8 cellular contexts compared by ENCODE assay signal in genomic region chr17:2709173-2709661, GRCh38. TPM values are rescaled to one million over a fixed set of nuclear protein-coding genes. Genes with fewer than 3 reads are reported as not detected.
DNase-seq lines count a peak whose midpoint lies in the region; ATAC-seq, FAIRE-seq and TF ChIP-seq lines count a peak whose summit lies in the region.

No MANE protein-coding gene starts in this region.

- TF ChIP-seq CTCF in A673 (conservative IDR thresholded peaks at IDR 0.05; ENCODE audit: low read depth, low read length) = no peak
- no peak for TF ChIP-seq CTCF in keratinocyte (optimal IDR thresholded peaks at IDR 0.05 in 1 of 3, IDR thresholded peaks at IDR 0.05 in 1 of 3, conservative IDR thresholded peaks at IDR 0.05 in 1 of 3; ENCODE audit: extremely low read depth in 1 of 3, insufficient read depth in 2 of 3, low read length in 3 of 3)
- TF ChIP-seq CTCF in tibial nerve (IDR thresholded peaks at IDR 0.05) = no peak

- DNase-seq in A673 (ENCODE audit: low spot score) (no peak), SK-N-MC (ENCODE audit: low read depth, low spot score) (no peak), keratinocyte (ENCODE audit: low read depth, low spot score) (peak; percentile 46), tibial nerve (ENCODE audit: low spot score in 2 of 2) (no peak), NCI-H146 (lab: John Stamatoyannopoulos, UW) (no peak), NCI-H2171 (lab: John Stamatoyannopoulos, UW) (no peak)

- H3K9ac ChIP-seq in SK-N-MC (ENCODE audit: insufficient read length) (peak overlapping the region; percentile 93), keratinocyte (ENCODE audit: control insufficient read depth, extremely low read depth, insufficient read depth, low read length) (peak overlapping the region; percentile 78)

- dilution Hi-C loops in keratinocyte (cut with MboI; ENCODE audit: extremely low pct_ligation_motif_present, low sequenced_read_pairs) = no loop called here

- no peaks in the 10 kb centered on the region for H3K9me3 ChIP-seq in A673 (ENCODE audit: low read depth, low read length, poor library complexity, severe bottlenecking)
- H3K9me3 ChIP-seq in SK-N-MC (ENCODE audit: low read depth, low read length) = no peaks in the 10 kb centered on the region
- H3K9me3 ChIP-seq in keratinocyte (ENCODE audit: control insufficient read depth, low read depth, low read length) = no peaks in the 10 kb centered on the region
- H3K9me3 ChIP-seq in tibial nerve = no peaks in the 10 kb centered on the region

- ATAC-seq in GM19025 (IDR thresholded peaks at IDR 0.05; ENCODE audit: low read depth, unreplicated experiment) = peak; percentile 44
- no peak for ATAC-seq in HG02970 (IDR thresholded peaks at IDR 0.05; ENCODE audit: low FRiP score, unreplicated experiment)

- peak overlapping the region; percentile 83 for H3K4me2 ChIP-seq in keratinocyte (ENCODE audit: control insufficient read depth, extremely low read depth, insufficient read depth, low read depth, low read length)

- intact Hi-C loops in A673 (cut with micrococcal nuclease; ENCODE audit: unreplicated experiment) = no loop called here

- no peak for TF ChIP-seq EP300 in tibial nerve (IDR thresholded peaks at IDR 0.05)

- no peaks in the 10 kb centered on the region for H3K36me3 ChIP-seq in A673 (ENCODE audit: insufficient read depth, low read length, poor library complexity, severe bottlenecking)
- no peaks in the 10 kb centered on the region; the same call in 1 of the 2 replicates for H3K36me3 ChIP-seq in SK-N-MC (ENCODE audit: insufficient read depth, low read length)
- peaks cover 4 to 8% of the 10 kb centered on the region in 2 experiments for H3K36me3 ChIP-seq in keratinocyte (ENCODE audit: control insufficient read depth in 2 of 2, extremely low read depth in 1 of 2, insufficient read depth in 2 of 2, low read length in 2 of 2)
- H3K36me3 ChIP-seq in tibial nerve = peaks cover 0 to 6% (median 0%) of the 10 kb centered on the region in 3 donors

- POLR2A ChIA-PET in A673 (lab: Charles Lee; ENCODE audit: low non-redundant PET) = no interaction called here

- peaks cover 79% of the 10 kb centered on the region for H3K79me2 ChIP-seq in keratinocyte (ENCODE audit: control insufficient read depth, insufficient read depth, low read length)

- BruUV-seq in A673 (replicated peaks; lab: Mats Ljungman, UMichigan) = no TSS peak

- H3K27me3 ChIP-seq in A673 (replicated peaks; ENCODE audit: insufficient read depth, low read depth, low read length, poor library complexity) (no peaks in the 10 kb centered on the region), keratinocyte (ENCODE audit: control insufficient read depth, extremely low read depth, insufficient read depth, low read length) (no peaks in the 10 kb centered on the region), tibial nerve (no peaks in the 10 kb centered on the region)

- H2AFZ ChIP-seq in keratinocyte (ENCODE audit: control insufficient read depth, low read length) = no peak overlapping the region

- peaks cover 2% of the 10 kb centered on the region for H3K9me1 ChIP-seq in keratinocyte (ENCODE audit: control insufficient read depth, extremely low read depth, insufficient read depth, low read length)

- peak; percentile 95 for FAIRE-seq in keratinocyte (lab: Jason Lieb, UNC)

- H3K4me3 ChIP-seq in A673 (ENCODE audit: low read depth, low read length, poor library complexity, severe bottlenecking) = no peak overlapping the region
- peak overlapping the region; percentile 92 for H3K4me3 ChIP-seq in SK-N-MC
- H3K4me3 ChIP-seq in keratinocyte (ENCODE audit: control insufficient read depth in 2 of 3, extremely low read depth in 1 of 3, insufficient read depth in 2 of 3, low read depth in 1 of 3, low read length in 3 of 3) = peak overlapping the region; percentile 52 to 79 (median 59)
- H3K4me3 ChIP-seq in tibial nerve = peak overlapping the region in 2 of 4 donors; percentile 11 to 20

- CTCF ChIA-PET in A673 (lab: Charles Lee) = no interaction called here

- peaks cover 46% of the 10 kb centered on the region for H4K20me1 ChIP-seq in keratinocyte (ENCODE audit: control insufficient read depth, extremely low read depth, insufficient read depth, low read length)

- H3K27ac ChIP-seq in A673 (ENCODE audit: low read depth, low read length, poor library complexity, severe bottlenecking) = peak overlapping the region; percentile 81
- no peak overlapping the region for H3K27ac ChIP-seq in SK-N-MC
- peak overlapping the region; percentile 76 for H3K27ac ChIP-seq in keratinocyte (ENCODE audit: control insufficient read depth, insufficient read depth, low read length)
- peak overlapping the region in 3 of 4 donors; percentile 60 to 84 (median 80) for H3K27ac ChIP-seq in tibial nerve

- peaks cover 34% of the 10 kb centered on the region for H3K4me1 ChIP-seq in A673 (ENCODE audit: insufficient read depth, low read length, poor library complexity, severe bottlenecking)
- H3K4me1 ChIP-seq in keratinocyte (ENCODE audit: control insufficient read depth, extremely low read depth, insufficient read depth, low read length) = peaks cover 44% of the 10 kb centered on the region
- peaks cover 0 to 58% (median 48%) of the 10 kb centered on the region in 4 donors for H3K4me1 ChIP-seq in tibial nerve

- 57 to 58% methylated on average over 10 of the region's 10 CpGs for WGBS in tibial nerve, 2 donors

- TF ChIP-seq POLR2A in tibial nerve (IDR thresholded peaks at IDR 0.05) = no peak

RNA-seq across cellular contexts. Expression of gene CLUH, which starts 2.3 kb away (rescaled TPM):
- 153 and 162 TPM in 2 replicates for total RNA-seq in A673 (2021)
- 24.0 to 50.7 TPM (median 31.4 TPM) in 3 replicates for polyA plus RNA-seq in keratinocyte
- polyA plus RNA-seq in keratinocyte (2011; ENCODE audit: low read depth) = 66.4 TPM
- 15.9 and 41.8 TPM in 2 replicates for polyA plus RNA-seq in keratinocyte (2011; cell fraction: cytosol; rRNA removed)
- polyA plus RNA-seq in keratinocyte (2011; cell fraction: nucleus; rRNA removed) = 167 and 176 TPM in 2 replicates
- 56.8 and 73.4 TPM in 2 replicates for polyA plus RNA-seq in keratinocyte (2012; ENCODE audit: low replicate concordance)
- 29.8 to 104 TPM (median 39.3 TPM) in 3 replicates for polyA minus RNA-seq in keratinocyte
- 72.3 TPM for polyA minus RNA-seq in keratinocyte (2011; cell fraction: cytosol; rRNA and poly(A)+ RNA removed)
- 77.1 and 108 TPM in 2 replicates for polyA minus RNA-seq in keratinocyte (2011; cell fraction: nucleus; rRNA and poly(A)+ RNA removed)
- 100 to 1,000 TPM in 1 of 4 donors, 10 to 100 TPM in 3; 45.4 to 118 (median 56.1) TPM for total RNA-seq in tibial nerve

RNA-seq across cellular contexts. Expression of gene CCDC92B, which starts 40.2 kb away (rescaled TPM):
- total RNA-seq in A673 (2021) (0.09 TPM in 1 of 2 replicates, not detected in the other), tibial nerve (under 1 TPM in 1 of 4 donors, not detected in 3; 0.30 TPM)
- 0.01 TPM in 1 of 3 replicates, not detected in the others for polyA plus RNA-seq in keratinocyte
- not detected for polyA plus RNA-seq in keratinocyte (2011; ENCODE audit: low read depth)
- not detected in 2 replicates for polyA plus RNA-seq in keratinocyte (2011; cell fraction: cytosol; rRNA removed)
- 0.06 TPM in 1 of 2 replicates, not detected in the other for polyA plus RNA-seq in keratinocyte (2011; cell fraction: nucleus; rRNA removed)
- not detected in 2 replicates for polyA plus RNA-seq in keratinocyte (2012; ENCODE audit: low replicate concordance)
- polyA minus RNA-seq in keratinocyte = not detected in 3 replicates
- polyA minus RNA-seq in keratinocyte (2011; cell fraction: cytosol; rRNA and poly(A)+ RNA removed) = not detected
- polyA minus RNA-seq in keratinocyte (2011; cell fraction: nucleus; rRNA and poly(A)+ RNA removed) = not detected in 2 replicates
